ENCODE assay signal across 8 cellular contexts in genomic region chr1:107964397-107965111, GRCh38. TPM values are rescaled to one million over a fixed set of nuclear protein-coding genes. Genes with fewer than 3 reads are reported as not detected.
DNase-seq lines count a peak whose midpoint lies in the region; ATAC-seq and TF ChIP-seq lines count a peak whose summit lies in the region.

No MANE protein-coding gene starts in this region.

- ATAC-seq in GM23338 (peak; percentile 62), GM18868 (IDR thresholded peaks at IDR 0.05; ENCODE audit: unreplicated experiment) (no peak)

- POLR2A ChIA-PET in AG04449 (lab: Yijun Ruan, JAX), result no interaction called here

- H4K8ac ChIP-seq in mesenchymal stem cell (ENCODE audit: low read length), result no peak overlapping the region

- H2BK12ac ChIP-seq in mesenchymal stem cell (ENCODE audit: low read length in 2 of 2), result no peak overlapping the region

- H3K4me3 Mint-ChIP-seq in GM23338, result peak overlapping the region; percentile 93

- peak overlapping the region in 1 of 2 experiments; percentile 54 for H3K18ac ChIP-seq in mesenchymal stem cell (ENCODE audit: low read depth in 1 of 2, low read length in 2 of 2)

- TF ChIP-seq CTCF in AG04449 (IDR thresholded peaks at IDR 0.05; ENCODE audit: insufficient read depth, low read length, missing control alignments) (no peak), GM23338 (conservative IDR thresholded peaks at IDR 0.05; ENCODE audit: low read depth in 2 of 2) (no peak), VCaP (conservative IDR thresholded peaks at IDR 0.05) (no peak), dorsolateral prefrontal cortex (IDR thresholded peaks at IDR 0.05 in 54 of 56, conservative IDR thresholded peaks at IDR 0.05 in 2 of 56; ENCODE audit: low read depth in 1 of 56, partially characterized antibody in 56 of 56) (no peak), stomach (IDR thresholded peaks at IDR 0.05) (no peak)

- intact Hi-C loops in dorsolateral prefrontal cortex (cut with DNase I), result no loop called here
- intact Hi-C loops in stomach (cut with DNase I; ENCODE audit: low total_unique reads), result loop anchor here (10.0 kb wide), 1 partner anchor 170 kb away; no protein-coding TSS in a partner anchor

- H3K27me3 Mint-ChIP-seq in GM23338 (ENCODE audit: insufficient read depth, low read depth, poor library complexity), result peaks cover 16% of the 10 kb centered on the region

- H2BK120ac ChIP-seq in mesenchymal stem cell (ENCODE audit: low read depth, low read length), result no peak overlapping the region

- H3K4me3 ChIP-seq in AG04449 (ENCODE audit: low read depth, low read length) (peak overlapping the region; percentile 33; the same call in 1 of the 2 replicates), GM23338 (peak overlapping the region; percentile 96), dorsolateral prefrontal cortex (peak overlapping the region; percentile 18 to 74 (median 56)), mesenchymal stem cell (ENCODE audit: insufficient read depth in 1 of 2, low read depth in 1 of 2, low read length in 2 of 2) (peak overlapping the region; percentile 48 to 85), stomach (peak overlapping the region; percentile 52 to 74 (median 63))

- peaks cover 14% of the 10 kb centered on the region for H3K4me1 ChIP-seq in GM23338 (ENCODE audit: insufficient read depth)
- H3K4me1 ChIP-seq in mesenchymal stem cell (ENCODE audit: control insufficient read depth, insufficient read depth, low read depth, low read length), result peaks cover 18% of the 10 kb centered on the region
- peaks cover 4 to 35% (median 29%) of the 10 kb centered on the region in 4 donors for H3K4me1 ChIP-seq in stomach

- no peak for TF ChIP-seq EP300 in stomach (IDR thresholded peaks at IDR 0.05)

- H2BK15ac ChIP-seq in mesenchymal stem cell (ENCODE audit: low read depth, poor library complexity, severe bottlenecking), result no peak overlapping the region

- no peaks in the 10 kb centered on the region for H4K20me1 ChIP-seq in GM23338 (replicated peaks; ENCODE audit: insufficient read depth)

- H3K36me3 Mint-ChIP-seq in GM23338 (ENCODE audit: low read depth), result no peaks in the 10 kb centered on the region

- H3K4me2 ChIP-seq in GM23338 (peak overlapping the region; percentile 99), mesenchymal stem cell (ENCODE audit: low read length, poor library complexity, severe bottlenecking) (peak overlapping the region; percentile 100)

- no peak overlapping the region for H3K14ac ChIP-seq in mesenchymal stem cell (ENCODE audit: low read length in 2 of 2)

- H3K27ac ChIP-seq in GM23338 (ENCODE audit: low read depth) (no peak overlapping the region), VCaP (peak overlapping the region; percentile 52; the same call in 1 of the 2 replicates), dorsolateral prefrontal cortex (peak overlapping the region in 9 of 59 donors; percentile 1 to 70 (median 56)), mesenchymal stem cell (ENCODE audit: low read length, poor library complexity, severe bottlenecking) (no peak overlapping the region), stomach (peak overlapping the region; percentile 70 to 89 (median 80))

- H2BK5ac ChIP-seq in mesenchymal stem cell (ENCODE audit: low read depth, low read length, poor library complexity, severe bottlenecking), result no peak overlapping the region

- H3K36me3 ChIP-seq in GM23338 (ENCODE audit: insufficient read depth), result no peaks in the 10 kb centered on the region
- no peaks in the 10 kb centered on the region for H3K36me3 ChIP-seq in mesenchymal stem cell (ENCODE audit: control insufficient read depth in 1 of 2, insufficient read depth in 2 of 2, low read depth in 1 of 2, low read length in 2 of 2)
- H3K36me3 ChIP-seq in stomach, result no peaks in the 10 kb centered on the region

- no peak overlapping the region for H3K4ac ChIP-seq in mesenchymal stem cell (ENCODE audit: low read depth in 1 of 2, low read length in 2 of 2)

- no peak overlapping the region for H4K91ac ChIP-seq in mesenchymal stem cell (ENCODE audit: low read length)

- peak overlapping the region; percentile 76 for H3K9ac ChIP-seq in mesenchymal stem cell (ENCODE audit: low read length)

- H3F3A ChIP-seq in GM23338 (replicated peaks; ENCODE audit: low read depth), result peaks cover 3% of the 10 kb centered on the region; the same call in 1 of the 2 replicates

- H3K27me3 ChIP-seq in GM23338 (ENCODE audit: insufficient read depth) (peaks cover 26% of the 10 kb centered on the region), dorsolateral prefrontal cortex (peaks cover 0 to 38% (median 9%) of the 10 kb centered on the region in 45 donors), mesenchymal stem cell (ENCODE audit: control insufficient read depth in 1 of 2, insufficient read depth in 1 of 2, low read length in 2 of 2) (peaks cover 3 to 39% of the 10 kb centered on the region in 2 experiments), stomach (peaks cover 0 to 11% (median 0%) of the 10 kb centered on the region in 3 donors)

- H3K9me3 Mint-ChIP-seq in GM23338, result no peaks in the 10 kb centered on the region

- no peak for TF ChIP-seq POLR2A in stomach (IDR thresholded peaks at IDR 0.05)

- no peak overlapping the region for H2AK5ac ChIP-seq in mesenchymal stem cell (ENCODE audit: low read length, severe bottlenecking)

- H2AFZ ChIP-seq in GM23338 (peak overlapping the region; percentile 97), mesenchymal stem cell (ENCODE audit: low read depth, low read length) (peak overlapping the region; percentile 36)

- no peaks in the 10 kb centered on the region for H3K9me3 ChIP-seq in mesenchymal stem cell (ENCODE audit: control insufficient read depth, low read length)
- H3K9me3 ChIP-seq in stomach, result no peaks in the 10 kb centered on the region

- no peaks in the 10 kb centered on the region for H3K9me2 ChIP-seq in GM23338 (ENCODE audit: insufficient read depth)

- H3K4me1 Mint-ChIP-seq in GM23338, result peaks cover 10% of the 10 kb centered on the region; the same call in 2 of the 3 replicates

- H3K27ac Mint-ChIP-seq in GM23338, result no peak overlapping the region

- WGBS in mesenchymal stem cell, result under 1% methylated on average over 50 of the region's 76 CpGs
- WGBS in stomach, 5 donors, result 0 to 1% (median 0%) methylated on average over 12 to 76 of the region's 76 CpGs

- DNase-seq in AG04449 (ENCODE audit: low read depth, low spot score) (no peak), GM23338 (ENCODE audit: low spot score) (peak; percentile 81), dorsolateral prefrontal cortex (no peak), mesenchymal stem cell (no peak), stomach (peak; percentile 37), CD1c-positive myeloid dendritic cell (ENCODE audit: extremely low spot score) (no peak)

- no peaks in the 10 kb centered on the region for H3K79me1 ChIP-seq in mesenchymal stem cell (replicated peaks; ENCODE audit: low read length, poor library complexity, severe bottlenecking)

- CTCF ChIA-PET in AG04449 (lab: Yijun Ruan, JAX), result no interaction called here

- H3K23ac ChIP-seq in mesenchymal stem cell (ENCODE audit: low read length in 2 of 2), result peak overlapping the region in 1 of 2 experiments; percentile 32

- peaks cover 17% of the 10 kb centered on the region; the same call in 1 of the 2 replicates for H3K79me2 ChIP-seq in GM23338 (replicated peaks; ENCODE audit: insufficient read depth)

TF ChIP-seq in GM23338, 12 proteins besides CTCF, POLR2A, EP300 and RAD21:
- TF ChIP-seq ZNF114 (CRISPR knock-in tag; IDR thresholded peaks at IDR 0.05), result no peak
- TF ChIP-seq ETS1 (IDR thresholded peaks at IDR 0.05), result no peak
- TF ChIP-seq POLR2AphosphoS5 (IDR thresholded peaks at IDR 0.05; ENCODE audit: low read depth), result peak; percentile 25; the same call in 1 of the 2 replicates
- TF ChIP-seq, protein P1, sequence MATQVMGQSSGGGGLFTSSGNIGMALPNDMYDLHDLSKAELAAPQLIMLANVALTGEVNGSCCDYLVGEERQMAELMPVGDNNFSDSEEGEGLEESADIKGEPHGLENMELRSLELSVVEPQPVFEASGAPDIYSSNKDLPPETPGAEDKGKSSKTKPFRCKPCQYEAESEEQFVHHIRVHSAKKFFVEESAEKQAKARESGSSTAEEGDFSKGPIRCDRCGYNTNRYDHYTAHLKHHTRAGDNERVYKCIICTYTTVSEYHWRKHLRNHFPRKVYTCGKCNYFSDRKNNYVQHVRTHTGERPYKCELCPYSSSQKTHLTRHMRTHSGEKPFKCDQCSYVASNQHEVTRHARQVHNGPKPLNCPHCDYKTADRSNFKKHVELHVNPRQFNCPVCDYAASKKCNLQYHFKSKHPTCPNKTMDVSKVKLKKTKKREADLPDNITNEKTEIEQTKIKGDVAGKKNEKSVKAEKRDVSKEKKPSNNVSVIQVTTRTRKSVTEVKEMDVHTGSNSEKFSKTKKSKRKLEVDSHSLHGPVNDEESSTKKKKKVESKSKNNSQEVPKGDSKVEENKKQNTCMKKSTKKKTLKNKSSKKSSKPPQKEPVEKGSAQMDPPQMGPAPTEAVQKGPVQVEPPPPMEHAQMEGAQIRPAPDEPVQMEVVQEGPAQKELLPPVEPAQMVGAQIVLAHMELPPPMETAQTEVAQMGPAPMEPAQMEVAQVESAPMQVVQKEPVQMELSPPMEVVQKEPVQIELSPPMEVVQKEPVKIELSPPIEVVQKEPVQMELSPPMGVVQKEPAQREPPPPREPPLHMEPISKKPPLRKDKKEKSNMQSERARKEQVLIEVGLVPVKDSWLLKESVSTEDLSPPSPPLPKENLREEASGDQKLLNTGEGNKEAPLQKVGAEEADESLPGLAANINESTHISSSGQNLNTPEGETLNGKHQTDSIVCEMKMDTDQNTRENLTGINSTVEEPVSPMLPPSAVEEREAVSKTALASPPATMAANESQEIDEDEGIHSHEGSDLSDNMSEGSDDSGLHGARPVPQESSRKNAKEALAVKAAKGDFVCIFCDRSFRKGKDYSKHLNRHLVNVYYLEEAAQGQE (IDR thresholded peaks at IDR 0.05; ENCODE audit: unreplicated experiment), result no peak
- TF ChIP-seq EZH2 (IDR thresholded peaks at IDR 0.05; ENCODE audit: low read depth, unreplicated experiment), result peak; percentile 28

RNA-seq across cellular contexts. Expression of gene VAV3, which starts 0.4 kb away (rescaled TPM):
- total RNA-seq in GM23338 (2014; rRNA removed; shearing (Covaris generic)), result 11.3 and 11.4 TPM in 2 replicates
- polyA plus RNA-seq in GM23338 (2016; fragmentation: Nextera tagmentation; extraction: Ambion mirVana) (3.0 and 3.4 TPM in 2 replicates), stomach (10 to 100 TPM in 1 of 3 donors, 1 to 10 TPM in 2; 6.5 to 19.2 (median 6.6) TPM)
- total RNA-seq in dorsolateral prefrontal cortex (10 to 100 TPM in 18 of 120 experiments, 1 to 10 TPM in 102; 1.6 to 24.0 (median 6.5) TPM), stomach (10 to 100 TPM in 2 of 5 donors, 1 to 10 TPM in 3; 5.7 to 29.3 (median 7.1) TPM)
- polyA plus RNA-seq in mesenchymal stem cell (2013, experiment 1 of 2), result not detected
- 0.07 TPM for polyA plus RNA-seq in mesenchymal stem cell (2013, experiment 2 of 2)

Comparison
In these comparisons a context has a peak if more than half of its experiments do, and no peak if none do; other contexts are left out.
1. DNase-seq: peak in GM23338 (single experiment) and stomach (single experiment); none in AG04449 (single experiment), dorsolateral prefrontal cortex (0 of 10), mesenchymal stem cell (single experiment) and CD1c-positive myeloid dendritic cell (single experiment).
2. H3K4me3 ChIP-seq: peak in every context shown above with its lines; median percentile 96 in GM23338; 66 in mesenchymal stem cell; 63 in stomach; 56 in dorsolateral prefrontal cortex; 33 in AG04449.
3. H3K27ac ChIP-seq: peak in VCaP (single experiment) and stomach (5 of 5); none in GM23338 (single experiment) and mesenchymal stem cell (single experiment).